Comparison of ENCODE assay signal across 6 cellular contexts in the genomic region with DNA sequence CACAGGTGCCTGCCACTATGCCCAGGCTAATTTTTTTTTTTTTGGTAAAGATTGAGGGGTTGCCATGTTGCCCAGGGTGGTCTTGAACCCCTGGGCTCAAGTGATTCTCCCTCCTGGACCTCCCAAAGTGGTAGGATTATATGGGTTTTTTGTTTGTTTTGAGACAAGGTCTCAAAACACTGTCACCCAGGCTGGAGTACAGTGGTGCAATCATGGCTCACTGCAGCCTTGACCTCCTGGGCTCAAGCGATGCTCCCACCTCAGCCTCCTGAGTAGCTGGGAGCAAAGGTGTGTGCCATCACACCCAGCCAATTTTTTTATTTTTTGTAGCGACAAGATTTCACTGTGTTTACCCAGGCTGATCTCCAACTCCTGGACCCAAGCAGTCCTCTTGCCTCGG.
"Had no signal": no experiment of that assay in that cellular context is flagged by ENCODE, and none has a peak within 500 bp of the region (broad histone marks: within the 10 kb centered on the region; RNA-seq: fewer than 3 reads in every experiment).

No MANE protein-coding gene starts in this region.

- H3K9me3 Mint-ChIP-seq: IgD-negative memory B cell had no signal

- DNase-seq: IMR-90, KBM-7, KG1 had no signal

- H3K4me1 Mint-ChIP-seq: IgD-negative memory B cell had no signal

- H3K36me3 Mint-ChIP-seq: IgD-negative memory B cell had no signal

- H3K27ac ChIP-seq: HL-60 had no signal

- H3K27ac Mint-ChIP-seq: IgD-negative memory B cell had no signal

- H3K27me3 Mint-ChIP-seq: IgD-negative memory B cell had no signal

- H3K4me3 Mint-ChIP-seq: IgD-negative memory B cell had no signal

- FAIRE-seq: HTR-8/SVneo had no signal
